In genomic region chr7:135745702-135746312, GRCh38 we compare ENCODE assay signal across 1 cellular context.
TF ChIP-seq lines count a peak whose summit lies in the region.

No MANE protein-coding gene starts in this region.

TF ChIP-seq in K562, 482 proteins besides CTCF, POLR2A, EP300 and RAD21 (continued from another document):
- TF ChIP-seq ZBTB40 (IDR thresholded peaks at IDR 0.05) (0 out of 2 replicates have a peak, but pooled peaks have one; percentile 50), ZBTB40 (CRISPR knock-in tag; IDR thresholded peaks at IDR 0.05) (no peak), TEAD4 (IDR thresholded peaks at IDR 0.05; ENCODE audit: low read length) (no peak), TEAD4 (CRISPR knock-in tag; IDR thresholded peaks at IDR 0.05; ENCODE audit: borderline replicate concordance) (no peak), E2F4 (CRISPR knock-in tag; IDR thresholded peaks at IDR 0.05; ENCODE audit: low read depth) (no peak), ZNF12 (CRISPR knock-in tag; IDR thresholded peaks at IDR 0.05) (no peak), FOXK2 (conservative IDR thresholded peaks at IDR 0.05 in 1 of 2, IDR thresholded peaks at IDR 0.05 in 1 of 2; ENCODE audit: low read depth in 2 of 2) (no peak), MAX (CRISPR knock-in tag; IDR thresholded peaks at IDR 0.05) (no peak), ELF4 (CRISPR knock-in tag; IDR thresholded peaks at IDR 0.05) (no peak), PBX2 (CRISPR knock-in tag; IDR thresholded peaks at IDR 0.05; ENCODE audit: low read depth) (no peak), PBX2 (tag; conservative IDR thresholded peaks at IDR 0.05; ENCODE audit: low read depth) (peak; percentile 88), SREBF1 (IDR thresholded peaks at IDR 0.05; ENCODE audit: borderline replicate concordance, low read depth, low read length) (no peak), NCOR1 (IDR thresholded peaks at IDR 0.05) (no peak), ID3 (CRISPR knock-in tag; IDR thresholded peaks at IDR 0.05) (no peak), ID3 (tag; IDR thresholded peaks at IDR 0.05) (no peak), XRCC3 (IDR thresholded peaks at IDR 0.05) (no peak)
